1 cellular context compared by ENCODE assay signal in the genomic region with DNA sequence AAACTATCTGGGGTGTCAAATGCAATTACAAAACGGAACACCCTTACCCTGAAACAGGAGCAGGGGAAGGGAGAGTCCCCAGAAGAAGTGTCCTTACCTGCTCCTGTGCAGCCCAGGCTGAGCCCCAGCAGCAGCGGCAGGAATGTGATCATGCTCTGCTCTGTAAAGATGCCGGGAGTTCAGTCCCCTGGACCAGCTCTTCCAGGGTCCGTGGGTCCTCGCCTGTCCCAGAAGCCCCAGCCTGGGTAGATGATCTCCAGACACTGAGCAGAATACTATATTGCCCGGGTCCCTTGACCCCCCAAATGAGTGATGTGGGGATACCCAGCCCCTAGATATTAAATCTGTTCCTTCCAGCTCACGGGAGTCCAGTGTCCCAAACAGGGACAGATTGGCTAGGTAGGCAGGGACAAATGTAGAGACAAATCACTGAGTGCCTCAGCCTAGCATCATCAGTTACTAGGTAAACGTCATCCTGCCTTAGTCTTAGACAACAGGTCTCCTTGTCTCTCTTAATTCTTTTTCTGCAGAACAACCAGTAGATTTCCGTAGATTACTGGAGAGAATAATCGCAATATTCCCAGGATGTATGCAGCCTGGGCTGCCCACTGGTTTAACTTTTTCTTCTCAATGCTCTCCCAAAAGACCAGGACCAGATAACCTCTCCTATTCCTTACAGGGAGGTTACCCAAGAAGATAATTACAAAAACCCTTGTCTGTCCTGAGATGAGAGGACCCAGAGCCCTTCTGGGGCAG.
TF ChIP-seq lines count a peak whose summit lies in the region.

Gene HLA-DMB, minus strand, starts transcription at position 373 of the 756 bp plus-strand sequence. Its CDS starts 221 bp downstream, at position 152.

TF ChIP-seq in H1, 55 proteins besides CTCF, POLR2A, EP300 and RAD21:
- no peak for TF ChIP-seq NANOG (IDR thresholded peaks at IDR 0.05; ENCODE audit: insufficient read depth, low read depth, low read length, poor library complexity, severe bottlenecking)
- TF ChIP-seq SIN3A (conservative IDR thresholded peaks at IDR 0.05 in 1 of 2, IDR thresholded peaks at IDR 0.05 in 1 of 2; ENCODE audit: low read depth in 1 of 2, low read length in 2 of 2): no peak
- TF ChIP-seq CREB1 (IDR thresholded peaks at IDR 0.05): peak; percentile 96
- TF ChIP-seq RFX5 (IDR thresholded peaks at IDR 0.05; ENCODE audit: borderline replicate concordance, low read depth, low read length): peak; percentile 99
- TF ChIP-seq GTF2F1 (IDR thresholded peaks at IDR 0.05; ENCODE audit: borderline replicate concordance, low read depth, low read length): no peak
- peak; percentile 61; the same call in 1 of the 2 replicates for TF ChIP-seq TEAD4 (IDR thresholded peaks at IDR 0.05; ENCODE audit: low read depth, low read length)
- TF ChIP-seq CBX8 (IDR thresholded peaks at IDR 0.05; ENCODE audit: borderline replicate concordance, low read depth, low read length): no peak
- TF ChIP-seq PHF8 (conservative IDR thresholded peaks at IDR 0.05; ENCODE audit: low read depth, low read length): no peak
